Comparison of ENCODE assay signal across 16 cellular contexts in genomic region chr4:169859366-169860216, GRCh38.
A peak's percentile ranks its signal among the peaks of the same experiment; 100 is the strongest.
DNase-seq lines count a peak whose midpoint lies in the region; ATAC-seq and TF ChIP-seq lines count a peak whose summit lies in the region.
"Had no signal": no experiment of that assay in that cellular context is flagged by ENCODE, and none has a peak within 500 bp of the region (broad histone marks: within the 10 kb centered on the region; RNA-seq: fewer than 3 reads in every experiment).

No MANE protein-coding gene starts in this region.

- no peak overlapping the region for H2BK20ac ChIP-seq in H9 (ENCODE audit: low read depth, low read length, poor library complexity, severe bottlenecking)

- H3K14ac ChIP-seq in H9 (ENCODE audit: insufficient read depth, low read length): no peak overlapping the region; the same call in 1 of the 2 replicates
- no peak overlapping the region for H3K14ac ChIP-seq in trophoblast cell (ENCODE audit: low read length)

- H3K9me3 Mint-ChIP-seq in H9: peaks cover 9% of the 10 kb centered on the region in 2 experiments
- peaks cover 10% of the 10 kb centered on the region for H3K9me3 Mint-ChIP-seq in endodermal cell
- H3K9me3 Mint-ChIP-seq in activated naive CD4-positive, alpha-beta T cell treated with anti-CD3 and anti-CD28 coated beads, Interleukin-2, amount 50 U/mL, for 72 hours: no peaks in the 10 kb centered on the region
- H3K9me3 Mint-ChIP-seq: CD4-positive, alpha-beta T cell had no signal

- TF ChIP-seq POLR2A in body of pancreas (IDR thresholded peaks at IDR 0.05): no peak

- H4K20me1 ChIP-seq in H9 (ENCODE audit: control insufficient read depth, insufficient read depth, insufficient read length): no peaks in the 10 kb centered on the region

- no peak overlapping the region for H3K9ac ChIP-seq in H9 (ENCODE audit: extremely low read depth, insufficient read length, low read length)
- H3K9ac ChIP-seq in endodermal cell (ENCODE audit: extremely low read depth, low read length, poor library complexity, severe bottlenecking): no peak overlapping the region
- H3K9ac ChIP-seq in trophoblast cell (ENCODE audit: low read length): no peak overlapping the region

- H4K8ac ChIP-seq in H9 (replicated peaks; ENCODE audit: insufficient read length, low read depth, low read length) (peak overlapping the region; percentile 60), trophoblast cell (ENCODE audit: low read depth, low read length) (no peak overlapping the region)

- H4K91ac ChIP-seq in H9 (ENCODE audit: insufficient read length, low read depth, low read length): no peak overlapping the region
- no peak overlapping the region for H4K91ac ChIP-seq in trophoblast cell (ENCODE audit: low read depth, low read length)

- peaks cover 0 to 9% (median 0%) of the 10 kb centered on the region in 3 experiments; a peak in 3 of 7 replicates for H3K36me3 Mint-ChIP-seq in H9 (ENCODE audit: insufficient read depth in 1 of 3, low read depth in 3 of 3)
- no peaks in the 10 kb centered on the region for H3K36me3 Mint-ChIP-seq in endodermal cell (ENCODE audit: low read depth)
- H3K36me3 Mint-ChIP-seq in activated naive CD4-positive, alpha-beta T cell treated with anti-CD3 and anti-CD28 coated beads, Interleukin-2, amount 50 U/mL, for 72 hours: no peaks in the 10 kb centered on the region

- H4K12ac ChIP-seq in trophoblast cell (ENCODE audit: low read depth, low read length): no peak overlapping the region

- H3K79me1 ChIP-seq in H9 (ENCODE audit: insufficient read depth, low read depth, low read length, poor library complexity, severe bottlenecking) (no peaks in the 10 kb centered on the region), trophoblast cell (ENCODE audit: low read length) (no peaks in the 10 kb centered on the region)

- H3K4me1 ChIP-seq in ACC112 (ENCODE audit: control insufficient read depth, insufficient read depth, low read length, unreplicated experiment) (no peaks in the 10 kb centered on the region), H9 (ENCODE audit: insufficient read depth, low read length) (no peaks in the 10 kb centered on the region), endodermal cell (ENCODE audit: control insufficient read depth, insufficient read depth, low read length) (peaks cover 6% of the 10 kb centered on the region), trophoblast cell (ENCODE audit: control insufficient read depth in 1 of 2, insufficient read depth in 2 of 2, low read length in 2 of 2) (peaks cover 5 to 9% of the 10 kb centered on the region in 2 experiments), BE2C (no peaks in the 10 kb centered on the region), body of pancreas (peaks cover 15% of the 10 kb centered on the region)

- no peak overlapping the region for H3K4me3 Mint-ChIP-seq in H9
- no peak overlapping the region for H3K4me3 Mint-ChIP-seq in endodermal cell
- H3K4me3 Mint-ChIP-seq: B cell; CD4-positive, alpha-beta T cell had no signal

- H3K4me2 ChIP-seq in H9 (ENCODE audit: insufficient read depth, insufficient read length, low read length) (no peak overlapping the region), trophoblast cell (ENCODE audit: low read length) (no peak overlapping the region)

- H3K27me3 Mint-ChIP-seq in H9 (ENCODE audit: low read depth): no peaks in the 10 kb centered on the region; the same call in 1 of the 2 replicates
- H3K27me3 Mint-ChIP-seq in endodermal cell (ENCODE audit: insufficient read depth): peaks cover 2% of the 10 kb centered on the region

- H4K5ac ChIP-seq in H9 (ENCODE audit: insufficient read length, low read depth, low read length): no peak overlapping the region

- H3K4me3 ChIP-seq in ACC112 (ENCODE audit: low read depth, low read length) (peak overlapping the region; percentile 66), endodermal cell (ENCODE audit: low read length) (no peak overlapping the region), trophoblast cell (ENCODE audit: low read depth, low read length) (no peak overlapping the region), BE2C (ENCODE audit: low read depth, low read length) (no peak overlapping the region), body of pancreas (no peak overlapping the region)

- H2BK15ac ChIP-seq in H9 (ENCODE audit: low read depth, low read length): no peak overlapping the region

- H3K9me3 ChIP-seq in H9 (ENCODE audit: control insufficient read depth, low read depth, low read length) (no peaks in the 10 kb centered on the region), endodermal cell (ENCODE audit: control insufficient read depth, low read length) (peaks cover 10% of the 10 kb centered on the region), trophoblast cell (ENCODE audit: insufficient read depth, low read depth, low read length) (no peaks in the 10 kb centered on the region), BE2C (no peaks in the 10 kb centered on the region), body of pancreas (no peaks in the 10 kb centered on the region)

- no peak overlapping the region for H3K56ac ChIP-seq in H9 (ENCODE audit: insufficient read length, low read depth, low read length)

- H3K27ac ChIP-seq in ACC112 (ENCODE audit: low read depth, low read length) (no peak overlapping the region), H9 (ENCODE audit: insufficient read length, low read depth, low read length) (no peak overlapping the region), endodermal cell (ENCODE audit: low read depth, low read length) (no peak overlapping the region), trophoblast cell (ENCODE audit: low read depth, low read length) (no peak overlapping the region), body of pancreas (no peak overlapping the region)

- no peak overlapping the region for H2BK12ac ChIP-seq in H9 (ENCODE audit: insufficient read length, low read depth, low read length)
- H2BK12ac ChIP-seq in trophoblast cell (ENCODE audit: low read length): no peak overlapping the region

- H2AFZ ChIP-seq in ACC112 (ENCODE audit: low read length, unreplicated experiment): no peak overlapping the region
- no peak overlapping the region for H2AFZ ChIP-seq in H9 (ENCODE audit: low read length)
- no peak overlapping the region for H2AFZ ChIP-seq in trophoblast cell (ENCODE audit: insufficient read depth, low read length, poor library complexity)

- whole genome bisulfite sequencing in H9 (ENCODE audit: extremely low coverage, insufficient read length, low lambda C conversion rate): no CpG with 5 or more reads among the region's 14 CpGs
- WGBS in endodermal cell (ENCODE audit: insufficient coverage in 1 of 2, insufficient read length in 1 of 2), 2 experiments: 88 to 92% methylated on average over 6 to 14 of the region's 14 CpGs
- WGBS in trophoblast cell (ENCODE audit: extremely low coverage, insufficient coverage, insufficient read length): no CpG with 5 or more reads among the region's 14 CpGs
- WGBS in body of pancreas, 2 donors: 81 to 83% methylated on average over 12 to 14 of the region's 14 CpGs

- H3K36me3 ChIP-seq in ACC112 (ENCODE audit: insufficient read depth, low read length): no peaks in the 10 kb centered on the region
- H3K36me3 ChIP-seq in endodermal cell (ENCODE audit: control insufficient read depth, insufficient read depth, low read length): no peaks in the 10 kb centered on the region
- no peaks in the 10 kb centered on the region for H3K36me3 ChIP-seq in trophoblast cell (ENCODE audit: control insufficient read depth in 1 of 2, insufficient read depth in 2 of 2, low read length in 2 of 2)
- H3K36me3 ChIP-seq in BE2C: no peaks in the 10 kb centered on the region
- H3K36me3 ChIP-seq in body of pancreas (replicated peaks in 1 of 2; ENCODE audit: insufficient read depth in 1 of 2, low read depth in 2 of 2): no peaks in the 10 kb centered on the region

- H3K4me1 Mint-ChIP-seq in H9 (peaks cover 3 to 7% of the 10 kb centered on the region in 2 experiments; a peak in 3 of 4 replicates), endodermal cell (peaks cover 13% of the 10 kb centered on the region)
- H3K4me1 Mint-ChIP-seq: B cell had no signal

- no peak overlapping the region for H3K23ac ChIP-seq in H9 (ENCODE audit: insufficient read length, low read depth, low read length)
- H3K23ac ChIP-seq in trophoblast cell (ENCODE audit: low read length): no peak overlapping the region

- intact Hi-C loops in body of pancreas (cut with DNase I): no loop called here

- no peaks in the 10 kb centered on the region for H3K23me2 ChIP-seq in H9 (ENCODE audit: insufficient read length, low read depth, low read length, poor library complexity, severe bottlenecking)

- TF ChIP-seq CTCF in H9 (conservative IDR thresholded peaks at IDR 0.05) (no peak), endodermal cell (conservative IDR thresholded peaks at IDR 0.05) (no peak), BE2C (IDR thresholded peaks at IDR 0.05; ENCODE audit: low read depth, low read length) (no peak), body of pancreas (IDR thresholded peaks at IDR 0.05) (no peak)

- H2BK5ac ChIP-seq in H9 (ENCODE audit: insufficient read length, low read length) (no peak overlapping the region), trophoblast cell (ENCODE audit: low read depth, low read length, poor library complexity) (no peak overlapping the region)

- H3K18ac ChIP-seq in H9 (ENCODE audit: insufficient read length, low read depth, low read length) (no peak overlapping the region), trophoblast cell (ENCODE audit: low read length) (no peak overlapping the region)

- no peaks in the 10 kb centered on the region for H3K79me2 ChIP-seq in ACC112 (ENCODE audit: control insufficient read depth, insufficient read depth, low read length, unreplicated experiment)
- H3K79me2 ChIP-seq in H9 (ENCODE audit: insufficient read depth, low read length): no peaks in the 10 kb centered on the region
- H3K79me2 ChIP-seq in trophoblast cell (ENCODE audit: control insufficient read depth, insufficient read depth, low read length, poor library complexity): no peaks in the 10 kb centered on the region

- H3K27me3 ChIP-seq in ACC112 (ENCODE audit: insufficient read depth, low read length): peaks cover 44% of the 10 kb centered on the region
- H3K27me3 ChIP-seq in H9 (ENCODE audit: insufficient read depth, low read length): no peaks in the 10 kb centered on the region
- H3K27me3 ChIP-seq in endodermal cell (ENCODE audit: control insufficient read depth, insufficient read depth, low read length, poor library complexity, severe bottlenecking): no peaks in the 10 kb centered on the region
- H3K27me3 ChIP-seq in trophoblast cell (ENCODE audit: insufficient read depth, low read length): no peaks in the 10 kb centered on the region
- H3K27me3 ChIP-seq in BE2C: no peaks in the 10 kb centered on the region
- no peaks in the 10 kb centered on the region for H3K27me3 ChIP-seq in body of pancreas

- H3K27ac Mint-ChIP-seq in H9: peak overlapping the region in 1 of 3 experiments; percentile 18; a peak in 1 of 7 replicates
- H3K27ac Mint-ChIP-seq in endodermal cell: peak overlapping the region; percentile 87
- no peak overlapping the region for H3K27ac Mint-ChIP-seq in activated naive CD4-positive, alpha-beta T cell treated with anti-CD3 and anti-CD28 coated beads, Interleukin-2, amount 50 U/mL, for 72 hours
- H3K27ac Mint-ChIP-seq: B cell; CD4-positive, alpha-beta T cell had no signal

- H2AK5ac ChIP-seq in H9 (ENCODE audit: insufficient read length, low read length) (no peak overlapping the region), trophoblast cell (ENCODE audit: low read length) (no peak overlapping the region)

- ATAC-seq in activated naive CD4-positive, alpha-beta T cell treated with anti-CD3 and anti-CD28 coated beads, Interleukin-2, amount 50 U/mL, for 72 hours: no peak
- no peak for ATAC-seq in body of pancreas
- ATAC-seq: SK-N-SH treated with all-trans-retinoic acid at 6 μM for 48 hours had no signal

- DNase-seq in H9: no peak
- DNase-seq in endodermal cell: peak; percentile 60
- no peak for DNase-seq in trophoblast cell
- DNase-seq in activated naive CD4-positive, alpha-beta T cell treated with anti-CD3 and anti-CD28 coated beads, Interleukin-2, amount 50 U/mL, for 72 hours (ENCODE audit: low spot score in 2 of 2): no peak
- DNase-seq in BE2C: no peak
- no peak for DNase-seq in stimulated activated CD4-positive, alpha-beta T cell treated with anti-CD3 and anti-CD28 coated beads, Interleukin-2, amount 100 ng/mL, for 48 hours
- DNase-seq in body of pancreas: no peak
- DNase-seq: CD4-positive, alpha-beta T cell; KG1; NCI-H1436; NCI-H2029 treated with DMSO at 0.1 percent for 48 hours; NCI-H510A treated with DMSO at 0.1 percent for 48 hours; SHP77 treated with DMSO at 0.1 percent for 48 hours had no signal

- no peak overlapping the region for H3K4ac ChIP-seq in H9 (ENCODE audit: low read depth, low read length)
- H3K4ac ChIP-seq in trophoblast cell (ENCODE audit: low read depth, low read length): no peak overlapping the region

- no peak overlapping the region for H3T11ph ChIP-seq in H9 (ENCODE audit: low read length)

- no peak overlapping the region for H2BK120ac ChIP-seq in H9 (ENCODE audit: low read depth, low read length, poor library complexity, severe bottlenecking)
- H2BK120ac ChIP-seq in trophoblast cell (ENCODE audit: insufficient read depth, low read length, poor library complexity): peak overlapping the region; percentile 15
